31 cellular contexts compared by ENCODE assay signal in genomic region chr5:64323591-64323990, GRCh38.
"Had no signal": no experiment of that assay in that cellular context is flagged by ENCODE, and none has a peak within 500 bp of the region (broad histone marks: within the 10 kb centered on the region; RNA-seq: fewer than 3 reads in every experiment).

No MANE protein-coding gene starts in this region.

- H3K9me3 ChIP-seq: neutrophil, pancreas, prostate gland, sigmoid colon, suprapubic skin, testis had no signal

- H3K4me1 ChIP-seq: pancreas, prostate gland, right lobe of liver, sigmoid colon, spleen, suprapubic skin, testis, tibial artery, transverse colon, upper lobe of right lung, uterus had no signal

- H3K27ac Mint-ChIP-seq: naive thymus-derived CD8-positive, alpha-beta T cell; natural killer cell treated with Interleukin-12 subunit alpha and Interleukin-12 subunit beta and Interleukin-15 and Interleukin-18, amount 100 ng/mL, for 72 hours; nephron progenitor cell; stimulated activated memory B cell treated with anti-CD40 and anti-IgM and Interleukin-4, amounts not matched to agents 10 μg/mL and 1 μg/mL and 100 μg/mL, for 72 hours; stimulated activated naive CD8-positive, alpha-beta T cell treated with anti-CD3 and anti-CD28 coated beads, Interleukin-15, amount 100 ng/mL, for 72 hours; type B pancreatic cell had no signal

- H3K27ac ChIP-seq: neutrophil, pancreas, prostate gland, right lobe of liver, sigmoid colon, spleen, suprapubic skin, testis, tibial artery, transverse colon, upper lobe of right lung, uterus had no signal

- H3K4me3 Mint-ChIP-seq: naive thymus-derived CD8-positive, alpha-beta T cell; natural killer cell treated with Interleukin-12 subunit alpha and Interleukin-12 subunit beta and Interleukin-15 and Interleukin-18, amount 100 ng/mL, for 72 hours; nephron progenitor cell; neural crest cell; stimulated activated memory B cell treated with anti-CD40 and anti-IgM and Interleukin-4, amounts not matched to agents 10 μg/mL and 1 μg/mL and 100 μg/mL, for 72 hours; stimulated activated naive CD8-positive, alpha-beta T cell treated with anti-CD3 and anti-CD28 coated beads, Interleukin-15, amount 100 ng/mL, for 72 hours; type B pancreatic cell had no signal

- H3K36me3 Mint-ChIP-seq: naive thymus-derived CD8-positive, alpha-beta T cell; natural killer cell treated with Interleukin-12 subunit alpha and Interleukin-12 subunit beta and Interleukin-15 and Interleukin-18, amount 100 ng/mL, for 72 hours; stimulated activated memory B cell treated with anti-CD40 and anti-IgM and Interleukin-4, amounts not matched to agents 10 μg/mL and 1 μg/mL and 100 μg/mL, for 72 hours had no signal

- H3K27me3 Mint-ChIP-seq: naive thymus-derived CD8-positive, alpha-beta T cell; natural killer cell treated with Interleukin-12 subunit alpha and Interleukin-12 subunit beta and Interleukin-15 and Interleukin-18, amount 100 ng/mL, for 72 hours; stimulated activated memory B cell treated with anti-CD40 and anti-IgM and Interleukin-4, amounts not matched to agents 10 μg/mL and 1 μg/mL and 100 μg/mL, for 72 hours; stimulated activated naive CD8-positive, alpha-beta T cell treated with anti-CD3 and anti-CD28 coated beads, Interleukin-15, amount 100 ng/mL, for 72 hours; type B pancreatic cell had no signal

- H3K4me3 ChIP-seq: pancreas, prostate gland, right lobe of liver, sigmoid colon, smooth muscle cell, spleen, suprapubic skin, testis, tibial artery, transverse colon, upper lobe of right lung, uterus had no signal

- DNase-seq: naive thymus-derived CD8-positive, alpha-beta T cell; nephron progenitor cell; nucleus accumbens; pancreas; retina; right cardiac atrium; right lobe of liver; sigmoid colon; spleen; stimulated activated CD4-positive, alpha-beta T cell treated with anti-CD3 and anti-CD28 coated beads, Interleukin-12 subunit alpha, Interleukin-12 subunit beta, amount 100 ng/mL, for 4 hours; stimulated activated CD4-positive, alpha-beta T cell treated with anti-CD3 and anti-CD28 coated beads, Interleukin-1b, Interleukin-23, amount 100 ng/mL, for 48 hours; stimulated activated CD4-positive, alpha-beta T cell treated with anti-CD3 and anti-CD28 coated beads, Interleukin-4, amount 100 ng/mL, for 1 hour; stimulated activated CD4-positive, alpha-beta T cell treated with anti-CD3 and anti-CD28 coated beads, Interleukin-4, amount 100 ng/mL, for 4 hours; stimulated activated CD8-positive, alpha-beta memory T cell treated with anti-CD3 and anti-CD28 coated beads, Interleukin-4, amount 100 ng/mL, for 48 hours; stimulated activated naive CD4-positive, alpha-beta T cell; stimulated activated naive CD8-positive, alpha-beta T cell treated with anti-CD3 and anti-CD28 coated beads, Interleukin-15, amount 100 ng/mL, for 72 hours; stimulated activated naive CD8-positive, alpha-beta T cell treated with anti-CD3 and anti-CD28 coated beads, Interleukin-15, Interleukin-2, amounts not matched to agents 100 U/mL and 50 U/mL, for 24 hours; substantia nigra; testis; tibial artery; transverse colon; upper lobe of right lung; uterus had no signal

- ATAC-seq: naive thymus-derived CD8-positive, alpha-beta T cell; natural killer cell treated with Interleukin-12 subunit alpha and Interleukin-12 subunit beta and Interleukin-15 and Interleukin-18, amount 100 ng/mL, for 72 hours; pancreas; right cardiac atrium; right lobe of liver; stimulated activated memory B cell treated with anti-CD40 and anti-IgM and Interleukin-4, amounts not matched to agents 10 μg/mL and 1 μg/mL and 100 μg/mL, for 72 hours; stimulated activated naive CD8-positive, alpha-beta T cell treated with anti-CD3 and anti-CD28 coated beads, Interleukin-15, amount 100 ng/mL, for 72 hours; stimulated activated naive CD8-positive, alpha-beta T cell treated with anti-CD3 and anti-CD28 coated beads, Interleukin-15, Interleukin-2, amounts not matched to agents 100 U/mL and 50 U/mL, for 24 hours; upper lobe of right lung had no signal

- H3K27me3 ChIP-seq: neutrophil, pancreas, right lobe of liver, sigmoid colon, spleen, suprapubic skin, testis, tibial artery, transverse colon, upper lobe of right lung, uterus had no signal

- H3K36me3 ChIP-seq: neutrophil, pancreas, prostate gland, right lobe of liver, transverse colon, upper lobe of right lung, uterus had no signal

- H3K4me2 ChIP-seq: smooth muscle cell had no signal

- H3K4me1 Mint-ChIP-seq: naive thymus-derived CD8-positive, alpha-beta T cell; nephron progenitor cell; neural crest cell; stimulated activated memory B cell treated with anti-CD40 and anti-IgM and Interleukin-4, amounts not matched to agents 10 μg/mL and 1 μg/mL and 100 μg/mL, for 72 hours; stimulated activated naive CD8-positive, alpha-beta T cell treated with anti-CD3 and anti-CD28 coated beads, Interleukin-15, amount 100 ng/mL, for 72 hours had no signal

- FAIRE-seq: pancreas had no signal
